8 cellular contexts compared by ENCODE assay signal in the genomic region with DNA sequence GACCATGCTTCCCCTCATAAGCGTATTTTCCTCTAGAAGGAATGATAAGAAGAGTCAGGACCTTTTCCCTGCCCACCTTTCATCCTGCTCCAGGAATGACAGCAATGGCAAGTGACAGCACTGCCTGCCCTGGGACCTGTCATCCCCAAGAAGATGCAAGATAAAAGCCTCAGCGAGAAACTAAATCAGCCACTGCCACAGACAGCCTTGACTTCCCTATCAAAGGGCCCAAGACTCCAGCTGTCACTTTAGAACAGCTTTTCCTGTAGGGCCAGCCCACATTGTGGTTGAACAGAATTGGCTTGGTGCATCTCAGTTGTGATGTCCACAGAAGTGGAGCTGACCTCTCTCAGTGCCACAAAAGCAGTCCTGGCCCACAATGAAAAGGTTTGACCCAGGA. TPM values are rescaled to one million over a fixed set of nuclear protein-coding genes. Genes with fewer than 3 reads are reported as not detected.
A peak's percentile ranks its signal among the peaks of the same experiment; 100 is the strongest.
DNase-seq lines count a peak whose midpoint lies in the region; ATAC-seq and TF ChIP-seq lines count a peak whose summit lies in the region.

No MANE protein-coding gene starts in this region.

- intact Hi-C loops in CD14-positive monocyte (cut with micrococcal nuclease): loop anchor here (5.0 kb wide), 4 partner anchors 35 to 70 kb away; a partner anchor contains a TSS
- intact Hi-C loops in breast epithelium (cut with DNase I; ENCODE audit: low total_unique reads): no loop called here
- intact Hi-C loops in natural killer cell (cut with micrococcal nuclease): loop anchor here (5.0 kb wide), 1 partner anchor 35 kb away; no protein-coding TSS in a partner anchor

- H3K4me3 ChIP-seq in breast epithelium: peak overlapping the region; percentile 84 to 87 (median 87)

- DNase-seq in CD14-positive monocyte (ENCODE audit: low spot score): no peak
- peak; percentile 13 to 39 for DNase-seq in Kasumi-1 (lab: John Stamatoyannopoulos, UW)
- DNase-seq in breast epithelium (ENCODE audit: low spot score in 2 of 2): no peak
- DNase-seq in natural killer cell: no peak
- DNase-seq in KG1 (lab: John Stamatoyannopoulos, UW): no peak

- H3K27ac Mint-ChIP-seq in CD14-positive monocyte (peak overlapping the region; percentile 94 to 99 (median 98)), natural killer cell (peak overlapping the region; percentile 92 to 97)

- no peaks in the 10 kb centered on the region for H3K27me3 ChIP-seq in breast epithelium

- peak overlapping the region in 1 of 2 donors; percentile 97 for H3K27ac ChIP-seq in breast epithelium

- no peaks in the 10 kb centered on the region for H3K9me3 ChIP-seq in breast epithelium

- H3K9me3 Mint-ChIP-seq in CD14-positive monocyte: peaks cover 0 to 3% (median 0%) of the 10 kb centered on the region in 7 donors
- H3K9me3 Mint-ChIP-seq in natural killer cell: no peaks in the 10 kb centered on the region

- peaks cover 0 to 2% (median 0%) of the 10 kb centered on the region in 3 donors for H3K27me3 Mint-ChIP-seq in CD14-positive monocyte (ENCODE audit: low read depth in 3 of 3)
- no peaks in the 10 kb centered on the region for H3K27me3 Mint-ChIP-seq in natural killer cell (ENCODE audit: low read depth in 2 of 2)

- H3K36me3 ChIP-seq in breast epithelium: no peaks in the 10 kb centered on the region

- H3K4me1 ChIP-seq in breast epithelium: peaks cover 5 to 9% of the 10 kb centered on the region in 2 donors

- H3K4me1 Mint-ChIP-seq in CD14-positive monocyte: peaks cover 47% of the 10 kb centered on the region
- H3K4me1 Mint-ChIP-seq in natural killer cell: peaks cover 32 to 44% of the 10 kb centered on the region in 2 donors

- TF ChIP-seq CTCF in CD14-positive monocyte (IDR thresholded peaks at IDR 0.05) (no peak), breast epithelium (IDR thresholded peaks at IDR 0.05) (no peak), natural killer cell (IDR thresholded peaks at IDR 0.05) (no peak)

- H3K4me3 Mint-ChIP-seq in CD14-positive monocyte: peak overlapping the region; percentile 94 to 98
- H3K4me3 Mint-ChIP-seq in natural killer cell: peak overlapping the region; percentile 96

- TF ChIP-seq POLR2A in breast epithelium (IDR thresholded peaks at IDR 0.05): no peak

- peaks cover 13 to 32% of the 10 kb centered on the region in 2 donors for H3K36me3 Mint-ChIP-seq in CD14-positive monocyte
- H3K36me3 Mint-ChIP-seq in natural killer cell: no peaks in the 10 kb centered on the region

- ATAC-seq in natural killer cell (no peak), GM21367 (IDR thresholded peaks at IDR 0.05; ENCODE audit: unreplicated experiment) (no peak), HG02885 (IDR thresholded peaks at IDR 0.05; ENCODE audit: poor library complexity, unreplicated experiment) (no peak), GM21381 (IDR thresholded peaks at IDR 0.05; ENCODE audit: unreplicated experiment) (no peak)

RNA-seq across cellular contexts. Expression of a gene that starts 1.1 kb away (rescaled TPM):
- polyA plus RNA-seq in CD14-positive monocyte: 100 to 1,000 TPM; 109 to 124 TPM
- 10 to 100 TPM; 34.7 to 40.6 (median 38.8) TPM for total RNA-seq in breast epithelium
- total RNA-seq in natural killer cell: 100 to 1,000 TPM; 137 to 161 (median 149) TPM

RNA-seq across cellular contexts. Expression of a gene that starts 30.7 kb away (rescaled TPM):
- 10 to 100 TPM; 13.8 to 16.7 TPM for polyA plus RNA-seq in CD14-positive monocyte
- total RNA-seq in breast epithelium (1 to 10 TPM in 2 of 3 donors, under 1 TPM in 1; 0.16 to 5.7 (median 5.6) TPM), natural killer cell (100 to 1,000 TPM; 203 to 319 (median 278) TPM)

RNA-seq across cellular contexts. Expression of a gene that starts 36.5 kb away (rescaled TPM):
- polyA plus RNA-seq in CD14-positive monocyte: 100 to 1,000 TPM; 146 to 170 TPM
- total RNA-seq in breast epithelium (100 to 1,000 TPM; 257 to 652 (median 430) TPM), natural killer cell (100 to 1,000 TPM; 239 to 283 (median 266) TPM)

Comparison
In these comparisons a context has a peak if more than half of its experiments do, and no peak if none do; other contexts are left out.
1. DNase-seq: peak in Kasumi-1 (2 of 2); none in CD14-positive monocyte (single experiment), breast epithelium (0 of 2), natural killer cell (single experiment) and KG1 (single experiment).
2. RNA of a gene that starts 30.7 kb away (total RNA-seq): 203 to 319 TPM in natural killer cell; 0.16 to 5.7 TPM in breast epithelium; every median in the first group is over 10 times any median in the second.